8 cellular contexts compared by ENCODE assay signal in genomic region chr2:70084973-70085710, GRCh38. TPM values are rescaled to one million over a fixed set of nuclear protein-coding genes. Genes with fewer than 3 reads are reported as not detected.
DNase-seq lines count a peak whose midpoint lies in the region; ATAC-seq and TF ChIP-seq lines count a peak whose summit lies in the region.

No MANE protein-coding gene starts in this region.

- DNase-seq in activated gamma-delta T cell treated with Interleukin-2 at 50 U/mL for 16 hours (peak; percentile 62), activated gamma-delta T cell (lab: John Stamatoyannopoulos, UW) (no peak), left lung (peak in 1 of 2 donors; percentile 69), DMS114 treated with DMSO at 0.1 percent for 48 hours (lab: John Stamatoyannopoulos, UW; ENCODE audit: unreplicated experiment) (no peak)
- DNase-seq in stimulated activated CD4-positive, alpha-beta T cell treated with anti-CD3 and anti-CD28 coated beads, TNF-alpha, amount 100 ng/mL, for 48 hours (ENCODE audit: low read depth in 3 of 3), result peak in 2 of 3 donors; percentile 37 to 40

- no peaks in the 10 kb centered on the region for H3K27me3 ChIP-seq in left lung

- H3K27ac ChIP-seq in left lung, result peak overlapping the region; percentile 100

- no peak for TF ChIP-seq CTCF in brain (conservative IDR thresholded peaks at IDR 0.05)
- TF ChIP-seq CTCF in left lung (IDR thresholded peaks at IDR 0.05), result no peak

- peak overlapping the region; percentile 82 for H3K4me3 Mint-ChIP-seq in T-helper 1 cell treated with Interleukin-12 subunit alpha and Interleukin-12 subunit beta and Interleukin-4 antibody, amounts not matched to agents 30 μg/mL and 1 μg/mL, for 36 hours
- H3K4me3 Mint-ChIP-seq in brain, result peak overlapping the region; percentile 89 to 99 (median 96)

- H3K36me3 ChIP-seq in left lung, result peaks cover 0 to 49% of the 10 kb centered on the region in 2 donors

- H3K27ac Mint-ChIP-seq in T-helper 1 cell treated with Interleukin-12 subunit alpha and Interleukin-12 subunit beta and Interleukin-4 antibody, amounts not matched to agents 30 μg/mL and 1 μg/mL, for 36 hours, result peak overlapping the region; percentile 99
- H3K27ac Mint-ChIP-seq in brain, result peak overlapping the region; percentile 100

- H3K27me3 Mint-ChIP-seq in T-helper 1 cell treated with Interleukin-12 subunit alpha and Interleukin-12 subunit beta and Interleukin-4 antibody, amounts not matched to agents 30 μg/mL and 1 μg/mL, for 36 hours (ENCODE audit: low read depth), result no peaks in the 10 kb centered on the region
- H3K27me3 Mint-ChIP-seq in brain, result peaks cover 14% of the 10 kb centered on the region

- intact Hi-C loops in left lung (cut with DNase I), result loop anchor here in 1 of 2 donors (5.0 to 10.0 kb wide), 3 partner anchors 37 to 170 kb away; partner anchors contain the start of gene MXD1

- no peaks in the 10 kb centered on the region for H3K9me3 ChIP-seq in left lung

- no peaks in the 10 kb centered on the region for H3K9me3 Mint-ChIP-seq in T-helper 1 cell treated with Interleukin-12 subunit alpha and Interleukin-12 subunit beta and Interleukin-4 antibody, amounts not matched to agents 30 μg/mL and 1 μg/mL, for 36 hours
- H3K9me3 Mint-ChIP-seq in brain, result peaks cover 0 to 14% (median 6%) of the 10 kb centered on the region in 5 experiments

- peak overlapping the region in 1 of 2 donors; percentile 93 for H3K4me3 ChIP-seq in left lung

- ATAC-seq in left lung, result peak; percentile 9
- no peak for ATAC-seq in HG03159 (IDR thresholded peaks at IDR 0.05; ENCODE audit: unreplicated experiment)

- H3K4me1 Mint-ChIP-seq in T-helper 1 cell treated with Interleukin-12 subunit alpha and Interleukin-12 subunit beta and Interleukin-4 antibody, amounts not matched to agents 30 μg/mL and 1 μg/mL, for 36 hours (ENCODE audit: low read depth), result peaks cover 45% of the 10 kb centered on the region
- H3K4me1 Mint-ChIP-seq in brain, result peaks cover 53% of the 10 kb centered on the region

- H3K4me1 ChIP-seq in left lung, result peaks cover 15 to 61% of the 10 kb centered on the region in 2 donors

- peaks cover 44% of the 10 kb centered on the region for H3K36me3 Mint-ChIP-seq in T-helper 1 cell treated with Interleukin-12 subunit alpha and Interleukin-12 subunit beta and Interleukin-4 antibody, amounts not matched to agents 30 μg/mL and 1 μg/mL, for 36 hours (ENCODE audit: low read depth)
- peaks cover 58% of the 10 kb centered on the region for H3K36me3 Mint-ChIP-seq in brain

RNA-seq across cellular contexts. Expression of gene PCBP1, which starts 2.1 kb away (rescaled TPM):
- 363 TPM for polyA plus RNA-seq in brain (ENCODE audit: insufficient read depth, low read depth, low replicate concordance)
- total RNA-seq in left lung, result 100 to 1,000 TPM; 297 to 404 TPM

Comparison
In these comparisons a context has a peak if more than half of its experiments do, and no peak if none do; other contexts are left out.
1. DNase-seq: peak in activated gamma-delta T cell treated with Interleukin-2 at 50 U/mL for 16 hours (single experiment) and stimulated activated CD4-positive, alpha-beta T cell treated with anti-CD3 and anti-CD28 coated beads, TNF-alpha, amount 100 ng/mL, for 48 hours (2 of 3); none in activated gamma-delta T cell (single experiment) and DMS114 treated with DMSO at 0.1 percent for 48 hours (single experiment).